In the genomic region with DNA sequence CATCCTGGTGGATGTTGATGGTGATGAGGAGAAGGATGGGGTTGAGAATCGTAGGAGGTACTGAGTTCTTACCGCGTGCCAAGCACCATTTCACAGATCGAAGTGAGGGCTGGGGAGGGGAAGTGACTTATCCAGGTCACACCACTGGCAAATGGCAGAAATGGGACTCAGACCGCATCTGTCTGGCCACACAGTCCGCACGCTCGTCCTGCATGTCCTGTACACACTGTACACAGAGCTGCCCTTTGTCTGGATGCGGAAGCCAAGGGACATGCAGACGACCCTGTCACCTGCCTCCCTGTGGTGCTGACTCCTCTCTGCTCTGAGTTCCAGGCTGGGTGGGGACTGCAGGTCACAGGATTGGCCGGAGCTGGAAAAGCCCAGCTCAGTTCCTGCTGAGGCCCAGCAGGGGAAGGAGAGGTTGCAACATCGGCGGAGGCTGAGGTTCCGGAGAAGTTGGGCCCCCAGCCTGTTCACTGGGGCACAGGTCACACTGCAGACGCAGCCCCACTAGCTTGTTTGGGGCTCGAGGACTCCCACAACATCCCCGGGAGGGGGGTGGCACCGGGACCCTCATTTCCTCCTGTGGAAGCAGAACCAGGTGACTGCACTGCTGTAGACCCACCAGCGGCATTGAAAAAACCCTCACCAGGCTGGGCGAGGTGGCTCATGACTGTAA, we compare ENCODE assay signal across 1 cellular context.
TF ChIP-seq lines count a peak whose summit lies in the region.

No MANE protein-coding gene starts in this region.

TF ChIP-seq in HepG2, 621 proteins besides CTCF, POLR2A, EP300 and RAD21 (continued from another document and continues in another):
- TF ChIP-seq, protein P1, sequence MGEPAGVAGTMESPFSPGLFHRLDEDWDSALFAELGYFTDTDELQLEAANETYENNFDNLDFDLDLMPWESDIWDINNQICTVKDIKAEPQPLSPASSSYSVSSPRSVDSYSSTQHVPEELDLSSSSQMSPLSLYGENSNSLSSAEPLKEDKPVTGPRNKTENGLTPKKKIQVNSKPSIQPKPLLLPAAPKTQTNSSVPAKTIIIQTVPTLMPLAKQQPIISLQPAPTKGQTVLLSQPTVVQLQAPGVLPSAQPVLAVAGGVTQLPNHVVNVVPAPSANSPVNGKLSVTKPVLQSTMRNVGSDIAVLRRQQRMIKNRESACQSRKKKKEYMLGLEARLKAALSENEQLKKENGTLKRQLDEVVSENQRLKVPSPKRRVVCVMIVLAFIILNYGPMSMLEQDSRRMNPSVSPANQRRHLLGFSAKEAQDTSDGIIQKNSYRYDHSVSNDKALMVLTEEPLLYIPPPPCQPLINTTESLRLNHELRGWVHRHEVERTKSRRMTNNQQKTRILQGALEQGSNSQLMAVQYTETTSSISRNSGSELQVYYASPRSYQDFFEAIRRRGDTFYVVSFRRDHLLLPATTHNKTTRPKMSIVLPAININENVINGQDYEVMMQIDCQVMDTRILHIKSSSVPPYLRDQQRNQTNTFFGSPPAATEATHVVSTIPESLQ (CRISPR knock-in tag; conservative IDR thresholded peaks at IDR 0.05): 0 out of 2 replicates have a peak, but pooled peaks have one; percentile 64
- TF ChIP-seq ZNF549 (CRISPR knock-in tag; IDR thresholded peaks at IDR 0.05) (no peak), ZNF143 (CRISPR knock-in tag; IDR thresholded peaks at IDR 0.05) (no peak), NR2F6 (IDR thresholded peaks at IDR 0.05) (peak; percentile 92), NR2F6 (CRISPR knock-in tag; IDR thresholded peaks at IDR 0.05) (peak; percentile 97), NFE2L1 (CRISPR knock-in tag; IDR thresholded peaks at IDR 0.05; ENCODE audit: borderline replicate concordance) (0 out of 2 replicates have a peak, but pooled peaks have one; percentile 29), ZNF160 (CRISPR knock-in tag; IDR thresholded peaks at IDR 0.05) (0 out of 2 replicates have a peak, but pooled peaks have one; percentile 20), MED8 (CRISPR knock-in tag; IDR thresholded peaks at IDR 0.05; ENCODE audit: insufficient replicate concordance) (peak; percentile 91), HIVEP1 (CRISPR knock-in tag; IDR thresholded peaks at IDR 0.05) (peak; percentile 97), HOXA3 (CRISPR knock-in tag; IDR thresholded peaks at IDR 0.05) (peak; percentile 92), ZNF768 (CRISPR knock-in tag; IDR thresholded peaks at IDR 0.05) (peak; percentile 96), GTF2F1 (IDR thresholded peaks at IDR 0.05; ENCODE audit: low read length) (no peak), ZNF891 (CRISPR knock-in tag; IDR thresholded peaks at IDR 0.05) (no peak; the same call in 1 of the 2 replicates), DNMT1 (CRISPR knock-in tag; IDR thresholded peaks at IDR 0.05) (peak; percentile 79; the same call in 1 of the 2 replicates), TBL1XR1 (IDR thresholded peaks at IDR 0.05; ENCODE audit: borderline replicate concordance, low read length, partially characterized antibody) (peak; percentile 39), RCOR2 (CRISPR knock-in tag; IDR thresholded peaks at IDR 0.05) (peak; percentile 75), ZNF550 (CRISPR knock-in tag; IDR thresholded peaks at IDR 0.05; ENCODE audit: borderline replicate concordance) (no peak), ZNF205 (CRISPR knock-in tag; IDR thresholded peaks at IDR 0.05) (no peak; the same call in 1 of the 2 replicates), ZNF430 (CRISPR knock-in tag; IDR thresholded peaks at IDR 0.05) (peak; percentile 77; the same call in 1 of the 2 replicates), HNRNPUL1 (IDR thresholded peaks at IDR 0.05; ENCODE audit: low read depth, low read length) (no peak), PAX8 (CRISPR knock-in tag; IDR thresholded peaks at IDR 0.05; ENCODE audit: borderline replicate concordance) (no peak), POLR2G (IDR thresholded peaks at IDR 0.05; ENCODE audit: low read depth, low read length) (peak; percentile 73; the same call in 1 of the 2 replicates)
- TF ChIP-seq, protein P2, sequence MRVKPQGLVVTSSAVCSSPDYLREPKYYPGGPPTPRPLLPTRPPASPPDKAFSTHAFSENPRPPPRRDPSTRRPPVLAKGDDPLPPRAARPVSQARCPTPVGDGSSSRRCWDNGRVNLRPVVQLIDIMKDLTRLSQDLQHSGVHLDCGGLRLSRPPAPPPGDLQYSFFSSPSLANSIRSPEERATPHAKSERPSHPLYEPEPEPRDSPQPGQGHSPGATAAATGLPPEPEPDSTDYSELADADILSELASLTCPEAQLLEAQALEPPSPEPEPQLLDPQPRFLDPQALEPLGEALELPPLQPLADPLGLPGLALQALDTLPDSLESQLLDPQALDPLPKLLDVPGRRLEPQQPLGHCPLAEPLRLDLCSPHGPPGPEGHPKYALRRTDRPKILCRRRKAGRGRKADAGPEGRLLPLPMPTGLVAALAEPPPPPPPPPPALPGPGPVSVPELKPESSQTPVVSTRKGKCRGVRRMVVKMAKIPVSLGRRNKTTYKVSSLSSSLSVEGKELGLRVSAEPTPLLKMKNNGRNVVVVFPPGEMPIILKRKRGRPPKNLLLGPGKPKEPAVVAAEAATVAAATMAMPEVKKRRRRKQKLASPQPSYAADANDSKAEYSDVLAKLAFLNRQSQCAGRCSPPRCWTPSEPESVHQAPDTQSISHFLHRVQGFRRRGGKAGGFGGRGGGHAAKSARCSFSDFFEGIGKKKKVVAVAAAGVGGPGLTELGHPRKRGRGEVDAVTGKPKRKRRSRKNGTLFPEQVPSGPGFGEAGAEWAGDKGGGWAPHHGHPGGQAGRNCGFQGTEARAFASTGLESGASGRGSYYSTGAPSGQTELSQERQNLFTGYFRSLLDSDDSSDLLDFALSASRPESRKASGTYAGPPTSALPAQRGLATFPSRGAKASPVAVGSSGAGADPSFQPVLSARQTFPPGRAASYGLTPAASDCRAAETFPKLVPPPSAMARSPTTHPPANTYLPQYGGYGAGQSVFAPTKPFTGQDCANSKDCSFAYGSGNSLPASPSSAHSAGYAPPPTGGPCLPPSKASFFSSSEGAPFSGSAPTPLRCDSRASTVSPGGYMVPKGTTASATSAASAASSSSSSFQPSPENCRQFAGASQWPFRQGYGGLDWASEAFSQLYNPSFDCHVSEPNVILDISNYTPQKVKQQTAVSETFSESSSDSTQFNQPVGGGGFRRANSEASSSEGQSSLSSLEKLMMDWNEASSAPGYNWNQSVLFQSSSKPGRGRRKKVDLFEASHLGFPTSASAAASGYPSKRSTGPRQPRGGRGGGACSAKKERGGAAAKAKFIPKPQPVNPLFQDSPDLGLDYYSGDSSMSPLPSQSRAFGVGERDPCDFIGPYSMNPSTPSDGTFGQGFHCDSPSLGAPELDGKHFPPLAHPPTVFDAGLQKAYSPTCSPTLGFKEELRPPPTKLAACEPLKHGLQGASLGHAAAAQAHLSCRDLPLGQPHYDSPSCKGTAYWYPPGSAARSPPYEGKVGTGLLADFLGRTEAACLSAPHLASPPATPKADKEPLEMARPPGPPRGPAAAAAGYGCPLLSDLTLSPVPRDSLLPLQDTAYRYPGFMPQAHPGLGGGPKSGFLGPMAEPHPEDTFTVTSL (CRISPR knock-in tag; IDR thresholded peaks at IDR 0.05; ENCODE audit: borderline replicate concordance): peak; percentile 95
- TF ChIP-seq, protein P3, sequence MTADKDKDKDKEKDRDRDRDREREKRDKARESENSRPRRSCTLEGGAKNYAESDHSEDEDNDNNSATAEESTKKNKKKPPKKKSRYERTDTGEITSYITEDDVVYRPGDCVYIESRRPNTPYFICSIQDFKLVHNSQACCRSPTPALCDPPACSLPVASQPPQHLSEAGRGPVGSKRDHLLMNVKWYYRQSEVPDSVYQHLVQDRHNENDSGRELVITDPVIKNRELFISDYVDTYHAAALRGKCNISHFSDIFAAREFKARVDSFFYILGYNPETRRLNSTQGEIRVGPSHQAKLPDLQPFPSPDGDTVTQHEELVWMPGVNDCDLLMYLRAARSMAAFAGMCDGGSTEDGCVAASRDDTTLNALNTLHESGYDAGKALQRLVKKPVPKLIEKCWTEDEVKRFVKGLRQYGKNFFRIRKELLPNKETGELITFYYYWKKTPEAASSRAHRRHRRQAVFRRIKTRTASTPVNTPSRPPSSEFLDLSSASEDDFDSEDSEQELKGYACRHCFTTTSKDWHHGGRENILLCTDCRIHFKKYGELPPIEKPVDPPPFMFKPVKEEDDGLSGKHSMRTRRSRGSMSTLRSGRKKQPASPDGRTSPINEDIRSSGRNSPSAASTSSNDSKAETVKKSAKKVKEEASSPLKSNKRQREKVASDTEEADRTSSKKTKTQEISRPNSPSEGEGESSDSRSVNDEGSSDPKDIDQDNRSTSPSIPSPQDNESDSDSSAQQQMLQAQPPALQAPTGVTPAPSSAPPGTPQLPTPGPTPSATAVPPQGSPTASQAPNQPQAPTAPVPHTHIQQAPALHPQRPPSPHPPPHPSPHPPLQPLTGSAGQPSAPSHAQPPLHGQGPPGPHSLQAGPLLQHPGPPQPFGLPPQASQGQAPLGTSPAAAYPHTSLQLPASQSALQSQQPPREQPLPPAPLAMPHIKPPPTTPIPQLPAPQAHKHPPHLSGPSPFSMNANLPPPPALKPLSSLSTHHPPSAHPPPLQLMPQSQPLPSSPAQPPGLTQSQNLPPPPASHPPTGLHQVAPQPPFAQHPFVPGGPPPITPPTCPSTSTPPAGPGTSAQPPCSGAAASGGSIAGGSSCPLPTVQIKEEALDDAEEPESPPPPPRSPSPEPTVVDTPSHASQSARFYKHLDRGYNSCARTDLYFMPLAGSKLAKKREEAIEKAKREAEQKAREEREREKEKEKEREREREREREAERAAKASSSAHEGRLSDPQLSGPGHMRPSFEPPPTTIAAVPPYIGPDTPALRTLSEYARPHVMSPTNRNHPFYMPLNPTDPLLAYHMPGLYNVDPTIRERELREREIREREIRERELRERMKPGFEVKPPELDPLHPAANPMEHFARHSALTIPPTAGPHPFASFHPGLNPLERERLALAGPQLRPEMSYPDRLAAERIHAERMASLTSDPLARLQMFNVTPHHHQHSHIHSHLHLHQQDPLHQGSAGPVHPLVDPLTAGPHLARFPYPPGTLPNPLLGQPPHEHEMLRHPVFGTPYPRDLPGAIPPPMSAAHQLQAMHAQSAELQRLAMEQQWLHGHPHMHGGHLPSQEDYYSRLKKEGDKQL (CRISPR knock-in tag; IDR thresholded peaks at IDR 0.05; ENCODE audit: low read depth): peak; percentile 82
- TF ChIP-seq, protein P4, sequence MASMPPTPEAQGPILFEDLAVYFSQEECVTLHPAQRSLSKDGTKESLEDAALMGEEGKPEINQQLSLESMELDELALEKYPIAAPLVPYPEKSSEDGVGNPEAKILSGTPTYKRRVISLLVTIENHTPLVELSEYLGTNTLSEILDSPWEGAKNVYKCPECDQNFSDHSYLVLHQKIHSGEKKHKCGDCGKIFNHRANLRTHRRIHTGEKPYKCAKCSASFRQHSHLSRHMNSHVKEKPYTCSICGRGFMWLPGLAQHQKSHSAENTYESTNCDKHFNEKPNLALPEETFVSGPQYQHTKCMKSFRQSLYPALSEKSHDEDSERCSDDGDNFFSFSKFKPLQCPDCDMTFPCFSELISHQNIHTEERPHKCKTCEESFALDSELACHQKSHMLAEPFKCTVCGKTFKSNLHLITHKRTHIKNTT (CRISPR knock-in tag; IDR thresholded peaks at IDR 0.05): no peak
- TF ChIP-seq, protein P5, sequence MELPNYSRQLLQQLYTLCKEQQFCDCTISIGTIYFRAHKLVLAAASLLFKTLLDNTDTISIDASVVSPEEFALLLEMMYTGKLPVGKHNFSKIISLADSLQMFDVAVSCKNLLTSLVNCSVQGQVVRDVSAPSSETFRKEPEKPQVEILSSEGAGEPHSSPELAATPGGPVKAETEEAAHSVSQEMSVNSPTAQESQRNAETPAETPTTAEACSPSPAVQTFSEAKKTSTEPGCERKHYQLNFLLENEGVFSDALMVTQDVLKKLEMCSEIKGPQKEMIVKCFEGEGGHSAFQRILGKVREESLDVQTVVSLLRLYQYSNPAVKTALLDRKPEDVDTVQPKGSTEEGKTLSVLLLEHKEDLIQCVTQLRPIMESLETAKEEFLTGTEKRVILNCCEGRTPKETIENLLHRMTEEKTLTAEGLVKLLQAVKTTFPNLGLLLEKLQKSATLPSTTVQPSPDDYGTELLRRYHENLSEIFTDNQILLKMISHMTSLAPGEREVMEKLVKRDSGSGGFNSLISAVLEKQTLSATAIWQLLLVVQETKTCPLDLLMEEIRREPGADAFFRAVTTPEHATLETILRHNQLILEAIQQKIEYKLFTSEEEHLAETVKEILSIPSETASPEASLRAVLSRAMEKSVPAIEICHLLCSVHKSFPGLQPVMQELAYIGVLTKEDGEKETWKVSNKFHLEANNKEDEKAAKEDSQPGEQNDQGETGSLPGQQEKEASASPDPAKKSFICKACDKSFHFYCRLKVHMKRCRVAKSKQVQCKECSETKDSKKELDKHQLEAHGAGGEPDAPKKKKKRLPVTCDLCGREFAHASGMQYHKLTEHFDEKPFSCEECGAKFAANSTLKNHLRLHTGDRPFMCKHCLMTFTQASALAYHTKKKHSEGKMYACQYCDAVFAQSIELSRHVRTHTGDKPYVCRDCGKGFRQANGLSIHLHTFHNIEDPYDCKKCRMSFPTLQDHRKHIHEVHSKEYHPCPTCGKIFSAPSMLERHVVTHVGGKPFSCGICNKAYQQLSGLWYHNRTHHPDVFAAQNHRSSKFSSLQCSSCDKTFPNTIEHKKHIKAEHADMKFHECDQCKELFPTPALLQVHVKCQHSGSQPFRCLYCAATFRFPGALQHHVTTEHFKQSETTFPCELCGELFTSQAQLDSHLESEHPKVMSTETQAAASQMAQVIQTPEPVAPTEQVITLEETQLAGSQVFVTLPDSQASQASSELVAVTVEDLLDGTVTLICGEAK (IDR thresholded peaks at IDR 0.05): no peak
- TF ChIP-seq, protein P5 (CRISPR knock-in tag; IDR thresholded peaks at IDR 0.05): no peak; the same call in none of the 2 replicates
